ENCODE assay signal across 16 cellular contexts in genomic region chr3:125104639-125105038, GRCh38. TPM values are rescaled to one million over a fixed set of nuclear protein-coding genes. Genes with fewer than 3 reads are reported as not detected.
DNase-seq lines count a peak whose midpoint lies in the region; FAIRE-seq and TF ChIP-seq lines count a peak whose summit lies in the region.
"Had no signal": no experiment of that assay in that cellular context is flagged by ENCODE, and none has a peak within 500 bp of the region (broad histone marks: within the 10 kb centered on the region; RNA-seq: fewer than 3 reads in every experiment).

No MANE protein-coding gene starts in this region.

- no peaks in the 10 kb centered on the region for H3K9me3 ChIP-seq in prostate gland
- H3K9me3 ChIP-seq: HAP-1 had no signal

- TF ChIP-seq POLR2A in GM12892 (IDR thresholded peaks at IDR 0.05; ENCODE audit: low read depth, low read length) (no peak), prostate gland (IDR thresholded peaks at IDR 0.05) (no peak)

- H3K79me2 ChIP-seq in ACC112 (ENCODE audit: control insufficient read depth, insufficient read depth, low read length, unreplicated experiment) = no peaks in the 10 kb centered on the region

- H3K4me3 ChIP-seq in ACC112 (ENCODE audit: low read depth, low read length) (no peak overlapping the region), fibroblast of mammary gland (ENCODE audit: control insufficient read depth, low read depth, low read length) (no peak overlapping the region), prostate gland (no peak overlapping the region)
- H3K4me3 ChIP-seq: BLaER1 treated with 17β-estradiol and CSF1 and Interleukin-3, amounts not matched to agents 10 nM and 100 nM; HAP-1 had no signal

- H3K4me1 ChIP-seq in ACC112 (ENCODE audit: control insufficient read depth, insufficient read depth, low read length, unreplicated experiment) (peaks cover 29% of the 10 kb centered on the region), prostate gland (replicated peaks) (no peaks in the 10 kb centered on the region)
- H3K4me1 ChIP-seq: HAP-1 had no signal

- H3K27ac ChIP-seq in ACC112 (ENCODE audit: low read depth, low read length) = peak overlapping the region; percentile 17; the same call in 1 of the 2 replicates
- H3K27ac ChIP-seq in prostate gland = no peak overlapping the region

- intact Hi-C loops in prostate gland (cut with DNase I) = no loop called here

- FAIRE-seq in GM12892 (lab: Jason Lieb, UNC) = peak; percentile 57

- no peaks in the 10 kb centered on the region for H3K27me3 ChIP-seq in ACC112 (ENCODE audit: insufficient read depth, low read length)
- no peaks in the 10 kb centered on the region for H3K27me3 ChIP-seq in prostate gland (replicated peaks; ENCODE audit: insufficient read depth)

- peaks cover 8% of the 10 kb centered on the region; the same call in 1 of the 2 replicates for H3K36me3 ChIP-seq in ACC112 (ENCODE audit: insufficient read depth, low read length)
- no peaks in the 10 kb centered on the region for H3K36me3 ChIP-seq in prostate gland
- H3K36me3 ChIP-seq: BLaER1 treated with 17β-estradiol and CSF1 and Interleukin-3, amounts not matched to agents 10 nM and 100 nM; HAP-1 had no signal

- TF ChIP-seq CTCF in fibroblast of mammary gland (conservative IDR thresholded peaks at IDR 0.05; ENCODE audit: control insufficient read depth, insufficient read depth, low read depth, low read length) = no peak
- no peak for TF ChIP-seq CTCF in prostate gland (IDR thresholded peaks at IDR 0.05)

- DNase-seq in GM12892 (ENCODE audit: insufficient read length) (no peak), RPMI7951 (ENCODE audit: low read depth) (peak; percentile 66), fibroblast of mammary gland (ENCODE audit: low read depth) (peak; percentile 46), prostate gland (ENCODE audit: low spot score) (no peak)
- no peak for DNase-seq in effector CD8-positive, alpha-beta T cell (lab: John Stamatoyannopoulos, UW)
- DNase-seq in activated effector memory CD4-positive, alpha-beta T cell treated with anti-CD3 and anti-CD28 coated beads, Interleukin-2, amount 50 U/mL, for 16 hours = no peak
- DNase-seq in activated naive CD4-positive, alpha-beta T cell (lab: John Stamatoyannopoulos, UW) = no peak
- DNase-seq: 8988T, DMS153, NCI-H1048, NCI-H146, NCI-H446, PC-3 had no signal

- no peak overlapping the region for H2AFZ ChIP-seq in ACC112 (ENCODE audit: low read length, unreplicated experiment)

- 97% methylated on average over 1 of the region's 1 CpG for WGBS in prostate gland

RNA-seq across cellular contexts. Expression of gene HEG1, which starts 48.8 kb away (rescaled TPM):
- 13.3 TPM for polyA plus RNA-seq in GM12892 (2012; ENCODE audit: missing spikeins)
- total RNA-seq in RPMI7951 (2014; rRNA removed; shearing (Covaris generic)) = 27.4 and 29.3 TPM in 2 replicates
- total RNA-seq in prostate gland = 100 to 1,000 TPM in 1 of 2 donors, 10 to 100 TPM in 1; 27.5 to 130 TPM

Comparison
In these comparisons a context has a peak if more than half of its experiments do, and no peak if none do; other contexts are left out.
1. DNase-seq: peak in RPMI7951 (single experiment) and fibroblast of mammary gland (single experiment); none in GM12892 (single experiment), effector CD8-positive, alpha-beta T cell (single experiment), activated effector memory CD4-positive, alpha-beta T cell treated with anti-CD3 and anti-CD28 coated beads, Interleukin-2, amount 50 U/mL, for 16 hours (single experiment), prostate gland (single experiment) and activated naive CD4-positive, alpha-beta T cell (0 of 4).